Comparison of ENCODE assay signal across 28 cellular contexts in genomic region chr3:162183440-162183839, GRCh38.
"Had no signal": no experiment of that assay in that cellular context is flagged by ENCODE, and none has a peak within 500 bp of the region (broad histone marks: within the 10 kb centered on the region; RNA-seq: fewer than 3 reads in every experiment).

No MANE protein-coding gene starts in this region.

- H3K36me3 ChIP-seq: colonic mucosa, esophagus muscularis mucosa, esophagus squamous epithelium, gastrocnemius medialis, gastroesophageal sphincter, heart left ventricle, heart right ventricle had no signal

- ATAC-seq: effector memory CD8-positive, alpha-beta T cell; esophagus mucosa; foreskin keratinocyte; gastrocnemius medialis; gastroesophageal sphincter; heart left ventricle; heart right ventricle had no signal

- FAIRE-seq: colon, endometrium, endothelial cell of umbilical vein, frontal cortex had no signal

- DNase-seq: colonic mucosa; cortex of kidney; dermis blood vessel endothelial cell; dorsolateral prefrontal cortex; effector CD4-positive, alpha-beta T cell; effector CD8-positive, alpha-beta T cell; effector memory CD4-positive, alpha-beta T cell; effector memory CD8-positive, alpha-beta T cell; endodermal cell; erythroblast; esophagus squamous epithelium; foreskin fibroblast; foreskin keratinocyte; foreskin melanocyte; gastrocnemius medialis; glutamatergic neuron; head of caudate nucleus; heart left ventricle; heart right ventricle had no signal

- H3K27me3 ChIP-seq: colonic mucosa, dorsolateral prefrontal cortex, esophagus muscularis mucosa, esophagus squamous epithelium, foreskin keratinocyte, gastrocnemius medialis, gastroesophageal sphincter, heart left ventricle, heart right ventricle had no signal

- H3K9me3 ChIP-seq: colonic mucosa, esophagus muscularis mucosa, esophagus squamous epithelium, gastrocnemius medialis, gastroesophageal sphincter had no signal

- H3K27ac ChIP-seq: colonic mucosa, coronary artery, dorsolateral prefrontal cortex, epithelial cell of prostate, esophagus muscularis mucosa, esophagus squamous epithelium, foreskin keratinocyte, gastrocnemius medialis, gastroesophageal sphincter, heart left ventricle, heart right ventricle had no signal

- H3K4me3 ChIP-seq: colonic mucosa, coronary artery, dorsolateral prefrontal cortex, esophagus muscularis mucosa, esophagus squamous epithelium, gastrocnemius medialis, gastroesophageal sphincter, heart left ventricle, heart right ventricle had no signal

- H3K4me1 ChIP-seq: colonic mucosa, esophagus muscularis mucosa, esophagus squamous epithelium, foreskin keratinocyte, gastrocnemius medialis, gastroesophageal sphincter, heart left ventricle, heart right ventricle had no signal
